22 cellular contexts compared by ENCODE assay signal in genomic region chr16:791131-791530, GRCh38. TPM values are rescaled to one million over a fixed set of nuclear protein-coding genes. Genes with fewer than 3 reads are reported as not detected.
DNase-seq lines count a peak whose midpoint lies in the region; ATAC-seq and TF ChIP-seq lines count a peak whose summit lies in the region.
"Had no signal": no experiment of that assay in that cellular context is flagged by ENCODE, and none has a peak within 500 bp of the region (broad histone marks: within the 10 kb centered on the region; RNA-seq: fewer than 3 reads in every experiment).

No MANE protein-coding gene starts in this region.

- H3K4me1 ChIP-seq in A673 (ENCODE audit: insufficient read depth, low read length, poor library complexity, severe bottlenecking) (peaks cover 8% of the 10 kb centered on the region), HEK293 (ENCODE audit: control insufficient read depth, insufficient read depth, low read length) (no peaks in the 10 kb centered on the region), neuronal stem cell (ENCODE audit: control insufficient read depth in 2 of 2, insufficient read depth in 1 of 2, low read depth in 1 of 2, low read length in 2 of 2) (peaks cover 8 to 9% of the 10 kb centered on the region in 2 donors), osteoblast (ENCODE audit: insufficient read depth, low read length) (peaks cover 17% of the 10 kb centered on the region)
- H3K4me1 ChIP-seq in CD8-positive, alpha-beta T cell (ENCODE audit: insufficient read depth, low read length): peaks cover 19% of the 10 kb centered on the region

- H2BK5ac ChIP-seq in neuronal stem cell (ENCODE audit: low read length): no peak overlapping the region

- H3K9me3 ChIP-seq in A673 (ENCODE audit: low read depth, low read length, poor library complexity, severe bottlenecking) (no peaks in the 10 kb centered on the region), HEK293 (ENCODE audit: control insufficient read depth, insufficient read depth, low read depth, low read length) (no peaks in the 10 kb centered on the region), neuronal stem cell (replicated peaks in 1 of 2; ENCODE audit: control insufficient read depth in 2 of 2, insufficient read depth in 1 of 2, low read depth in 1 of 2, low read length in 2 of 2) (no peaks in the 10 kb centered on the region), osteoblast (ENCODE audit: low read depth, low read length) (no peaks in the 10 kb centered on the region)
- H3K9me3 ChIP-seq in CD8-positive, alpha-beta T cell (ENCODE audit: low read length): no peaks in the 10 kb centered on the region
- H3K9me3 ChIP-seq: A549, Caco-2 had no signal

- H3K27me3 ChIP-seq in A673 (replicated peaks; ENCODE audit: insufficient read depth, low read depth, low read length, poor library complexity): no peaks in the 10 kb centered on the region
- no peaks in the 10 kb centered on the region for H3K27me3 ChIP-seq in neuronal stem cell (ENCODE audit: control insufficient read depth in 3 of 3, insufficient read depth in 3 of 3, low read depth in 1 of 3, low read length in 3 of 3)
- H3K27me3 ChIP-seq in osteoblast (ENCODE audit: insufficient read depth, low read length): no peaks in the 10 kb centered on the region
- H3K27me3 ChIP-seq in CD8-positive, alpha-beta T cell (ENCODE audit: insufficient read depth, low read length): no peaks in the 10 kb centered on the region

- peaks cover 2% of the 10 kb centered on the region for H3K27me3 Mint-ChIP-seq in endothelial cell (ENCODE audit: unreplicated experiment)
- H3K27me3 Mint-ChIP-seq in CD8-positive, alpha-beta T cell (ENCODE audit: low read depth): no peaks in the 10 kb centered on the region
- H3K27me3 Mint-ChIP-seq: CD4-positive, alpha-beta memory T cell had no signal

- no peak overlapping the region for H3K4me3 ChIP-seq in A673 (ENCODE audit: low read depth, low read length, poor library complexity, severe bottlenecking)
- no peak overlapping the region for H3K4me3 ChIP-seq in HEK293 (ENCODE audit: low read depth, low read length)
- H3K4me3 ChIP-seq in neuronal stem cell (ENCODE audit: low read length in 2 of 2): no peak overlapping the region
- H3K4me3 ChIP-seq in osteoblast (ENCODE audit: insufficient read depth, low read length): no peak overlapping the region
- no peak overlapping the region for H3K4me3 ChIP-seq in CD8-positive, alpha-beta T cell (ENCODE audit: low read depth, low read length)
- H3K4me3 ChIP-seq: A549, GM12878, GM23248 had no signal

- no peak overlapping the region for H2BK120ac ChIP-seq in neuronal stem cell (ENCODE audit: low read depth, low read length)

- H3K36me3 ChIP-seq in A673 (ENCODE audit: insufficient read depth, low read length, poor library complexity, severe bottlenecking) (peaks cover 37% of the 10 kb centered on the region), HEK293 (ENCODE audit: control insufficient read depth in 2 of 2, insufficient read depth in 1 of 2, low read length in 2 of 2) (peaks cover 0 to 74% of the 10 kb centered on the region in 2 experiments; a peak in 1 of 3 replicates), neuronal stem cell (replicated peaks in 1 of 2; ENCODE audit: control insufficient read depth in 2 of 2, insufficient read depth in 2 of 2, low read length in 2 of 2) (peaks cover 47 to 67% of the 10 kb centered on the region in 2 donors), osteoblast (ENCODE audit: insufficient read depth, low read length) (peaks cover 7% of the 10 kb centered on the region)
- H3K36me3 ChIP-seq in CD8-positive, alpha-beta T cell (ENCODE audit: insufficient read depth, low read length): no peaks in the 10 kb centered on the region

- no peak overlapping the region for H3K18ac ChIP-seq in neuronal stem cell (ENCODE audit: low read length)

- peak overlapping the region; percentile 43 for H3K23ac ChIP-seq in neuronal stem cell (ENCODE audit: low read depth, low read length, poor library complexity)

- no peak overlapping the region for H4K91ac ChIP-seq in neuronal stem cell (ENCODE audit: low read depth, low read length, poor library complexity)

- no peaks in the 10 kb centered on the region for H3K9me3 Mint-ChIP-seq in endothelial cell (ENCODE audit: unreplicated experiment)
- no peaks in the 10 kb centered on the region for H3K9me3 Mint-ChIP-seq in CD8-positive, alpha-beta T cell
- H3K9me3 Mint-ChIP-seq: CD4-positive, alpha-beta memory T cell; H9; HFFc6 had no signal

- no peaks in the 10 kb centered on the region for H3K4me1 Mint-ChIP-seq in endothelial cell (ENCODE audit: unreplicated experiment)
- H3K4me1 Mint-ChIP-seq in CD8-positive, alpha-beta T cell (ENCODE audit: low read depth): peaks cover 7% of the 10 kb centered on the region

- no peak overlapping the region for H2AK5ac ChIP-seq in neuronal stem cell (ENCODE audit: low read depth, low read length)

- POLR2A ChIA-PET in A673 (lab: Charles Lee; ENCODE audit: low non-redundant PET) (no interaction called here), HEK293 (lab: Yijun Ruan, JAX) (no interaction called here)
- POLR2A ChIA-PET in CD8-positive, alpha-beta T cell (lab: Charles Lee): no interaction called here

- no peak overlapping the region for H4K8ac ChIP-seq in neuronal stem cell (ENCODE audit: low read depth, low read length)

- intact Hi-C loops in A673 (cut with micrococcal nuclease; ENCODE audit: unreplicated experiment): no loop called here
- intact Hi-C loops in CD8-positive, alpha-beta T cell (cut with DNase I, micrococcal nuclease): no loop called here

- no peak overlapping the region for H3K9ac ChIP-seq in neuronal stem cell (ENCODE audit: low read depth, low read length, poor library complexity)
- H3K9ac ChIP-seq: GM23248 had no signal

- H3K36me3 Mint-ChIP-seq in endothelial cell (ENCODE audit: low read depth, unreplicated experiment): peaks cover 7% of the 10 kb centered on the region
- peaks cover 5% of the 10 kb centered on the region for H3K36me3 Mint-ChIP-seq in CD8-positive, alpha-beta T cell

- H3K14ac ChIP-seq in neuronal stem cell (ENCODE audit: low read length): no peak overlapping the region

- H2AFZ ChIP-seq in neuronal stem cell (ENCODE audit: low read length): no peak overlapping the region
- no peak overlapping the region for H2AFZ ChIP-seq in osteoblast (ENCODE audit: low read length)
- H2AFZ ChIP-seq: GM23248 had no signal

- no peak overlapping the region for H3K27ac Mint-ChIP-seq in endothelial cell (ENCODE audit: unreplicated experiment)
- no peak overlapping the region for H3K27ac Mint-ChIP-seq in CD8-positive, alpha-beta T cell
- H3K27ac Mint-ChIP-seq: HFFc6 had no signal

- H3K27ac ChIP-seq in A673 (ENCODE audit: low read depth, low read length, poor library complexity, severe bottlenecking) (no peak overlapping the region), HEK293 (ENCODE audit: extremely low read depth, low read depth, low read length) (no peak overlapping the region), neuronal stem cell (replicated peaks; ENCODE audit: low read length) (no peak overlapping the region), osteoblast (ENCODE audit: low read depth, low read length) (no peak overlapping the region)
- no peak overlapping the region for H3K27ac ChIP-seq in CD8-positive, alpha-beta T cell (ENCODE audit: low read depth, low read length)
- H3K27ac ChIP-seq: A549, GM23248 had no signal

- no peak overlapping the region for H3K4ac ChIP-seq in neuronal stem cell (ENCODE audit: low read length)

- TSS peak; percentile 27 for BruUV-seq in A673 (replicated peaks; lab: Mats Ljungman, UMichigan)

- TF ChIP-seq CTCF in A673 (conservative IDR thresholded peaks at IDR 0.05; ENCODE audit: low read depth, low read length) (no peak), HEK293 (tag by site-specific recombination; IDR thresholded peaks at IDR 0.05) (no peak), endothelial cell (IDR thresholded peaks at IDR 0.05; ENCODE audit: unreplicated experiment) (no peak), osteoblast (IDR thresholded peaks at IDR 0.05; ENCODE audit: extremely low read depth, low read depth, low read length) (no peak)
- TF ChIP-seq CTCF in CD8-positive, alpha-beta T cell (IDR thresholded peaks at IDR 0.05): no peak

- H3K4me3 Mint-ChIP-seq in endothelial cell (ENCODE audit: unreplicated experiment): peak overlapping the region; percentile 44
- no peak overlapping the region for H3K4me3 Mint-ChIP-seq in CD8-positive, alpha-beta T cell
- H3K4me3 Mint-ChIP-seq: HFFc6 had no signal

- WGBS in neuronal stem cell (ENCODE audit: extremely low coverage in 2 of 2, insufficient read length in 2 of 2, insufficient replicate concordance in 1 of 2), 2 donors: no CpG with 5 or more reads among the region's 23 CpGs

- no peak overlapping the region for H2BK12ac ChIP-seq in neuronal stem cell (ENCODE audit: low read length)

- CTCF ChIA-PET in A673 (lab: Charles Lee): no interaction called here
- CTCF ChIA-PET in HEK293 (lab: Yijun Ruan, JAX): no interaction called here
- CTCF ChIA-PET in CD8-positive, alpha-beta T cell (lab: Charles Lee): no interaction called here

- peaks cover 17% of the 10 kb centered on the region for H4K20me1 ChIP-seq in osteoblast (ENCODE audit: insufficient read depth, low read length)

- ATAC-seq in GM18907 (IDR thresholded peaks at IDR 0.05; ENCODE audit: unreplicated experiment): no peak
- no peak for ATAC-seq in CD8-positive, alpha-beta T cell
- ATAC-seq: A549, GM12878, HCT116 had no signal

- H3K4me2 ChIP-seq in neuronal stem cell (ENCODE audit: insufficient read depth, low read length, poor library complexity, severe bottlenecking) (no peak overlapping the region), osteoblast (ENCODE audit: insufficient read depth, low read length) (no peak overlapping the region)
- H3K4me2 ChIP-seq: A549 had no signal

- no peak for DNase-seq in A673 (ENCODE audit: low spot score)
- DNase-seq in endothelial cell (ENCODE audit: low spot score): no peak
- DNase-seq in neuronal stem cell (ENCODE audit: low spot score): no peak
- no peak for DNase-seq in osteoblast (ENCODE audit: insufficient read length, low spot score, missing footprints)
- no peak for DNase-seq in CD8-positive, alpha-beta T cell
- DNase-seq: 8988T; C1 segment of cervical spinal cord; Caco-2; CD4-positive, alpha-beta memory T cell; DMS153; EL; GDM1; GM23248; H9; HFFc6 had no signal

- H2BK15ac ChIP-seq in neuronal stem cell (ENCODE audit: low read length): no peak overlapping the region

- peaks cover 44% of the 10 kb centered on the region for H3K79me1 ChIP-seq in neuronal stem cell (ENCODE audit: low read depth, low read length)

- H3K79me2 ChIP-seq in osteoblast (ENCODE audit: insufficient read depth, low read length): peaks cover 30% of the 10 kb centered on the region

RNA-seq across cellular contexts. Expression of gene CHTF18, which starts 2.7 kb away (rescaled TPM):
- 124 and 125 TPM in 2 replicates for total RNA-seq in A673 (2021)
- total RNA-seq in endothelial cell (ENCODE audit: unreplicated experiment): 56.8 TPM
- 77.3 TPM for polyA plus RNA-seq in neuronal stem cell (2013, experiment 1 of 2)
- polyA plus RNA-seq in neuronal stem cell (2013, experiment 2 of 2): 69.6 TPM
- 3.3 and 3.8 TPM in 2 replicates for total RNA-seq in osteoblast
- total RNA-seq in CD8-positive, alpha-beta T cell: 10 to 100 TPM; 34.4 to 38.4 TPM

RNA-seq across cellular contexts. Expression of gene RPUSD1, which starts 3.0 kb away (rescaled TPM):
- total RNA-seq in A673 (2021) (36.1 and 41.1 TPM in 2 replicates), endothelial cell (ENCODE audit: unreplicated experiment) (27.6 TPM), osteoblast (23.3 and 28.2 TPM in 2 replicates)
- 14.5 TPM for polyA plus RNA-seq in neuronal stem cell (2013, experiment 1 of 2)
- polyA plus RNA-seq in neuronal stem cell (2013, experiment 2 of 2): 15.3 TPM
- 10 to 100 TPM; 15.4 to 15.8 TPM for total RNA-seq in CD8-positive, alpha-beta T cell

RNA-seq across cellular contexts. Expression of gene GNG13, which starts 9.4 kb away (rescaled TPM):
- total RNA-seq in A673 (2021) (not detected in 2 replicates), endothelial cell (ENCODE audit: unreplicated experiment) (not detected), osteoblast (not detected in 2 replicates)
- polyA plus RNA-seq in neuronal stem cell (2013, experiment 1 of 2): 0.52 TPM
- polyA plus RNA-seq in neuronal stem cell (2013, experiment 2 of 2): 0.51 TPM
- not detected for total RNA-seq in CD8-positive, alpha-beta T cell
- total RNA-seq: Caco-2; CD4-positive, alpha-beta memory T cell; GM12878; GM23248; H4; H9; HFFc6 had no signal
- polyA plus RNA-seq: BJ; CD4-positive, alpha-beta memory T cell; GM12878; GM23248 had no signal

RNA-seq across cellular contexts. Expression of gene MSLN, which starts 30.6 kb away (rescaled TPM):
- not detected in 2 replicates for total RNA-seq in A673 (2021)
- total RNA-seq in endothelial cell (ENCODE audit: unreplicated experiment): 0.44 TPM
- polyA plus RNA-seq in neuronal stem cell (2013, experiment 1 of 2): 0.33 TPM
- polyA plus RNA-seq in neuronal stem cell (2013, experiment 2 of 2): 0.43 TPM
- total RNA-seq in osteoblast: under 0.01 and 1.2 TPM in 2 replicates
- total RNA-seq in CD8-positive, alpha-beta T cell: not detected
- total RNA-seq: CD4-positive, alpha-beta memory T cell; GM12878; GM23248; H4 had no signal
- polyA plus RNA-seq: CD4-positive, alpha-beta memory T cell; GM23248 had no signal

RNA-seq across cellular contexts. Expression of gene CIAO3, which starts 50.3 kb away (rescaled TPM):
- total RNA-seq in A673 (2021) (48.4 and 50.0 TPM in 2 replicates), endothelial cell (ENCODE audit: unreplicated experiment) (51.0 TPM), osteoblast (32.2 and 35.1 TPM in 2 replicates)
- 14.9 TPM for polyA plus RNA-seq in neuronal stem cell (2013, experiment 1 of 2)
- 15.0 TPM for polyA plus RNA-seq in neuronal stem cell (2013, experiment 2 of 2)
- total RNA-seq in CD8-positive, alpha-beta T cell: 10 to 100 TPM; 25.7 to 30.0 TPM
